Comparison of ENCODE assay signal across 18 cellular contexts in the genomic region with DNA sequence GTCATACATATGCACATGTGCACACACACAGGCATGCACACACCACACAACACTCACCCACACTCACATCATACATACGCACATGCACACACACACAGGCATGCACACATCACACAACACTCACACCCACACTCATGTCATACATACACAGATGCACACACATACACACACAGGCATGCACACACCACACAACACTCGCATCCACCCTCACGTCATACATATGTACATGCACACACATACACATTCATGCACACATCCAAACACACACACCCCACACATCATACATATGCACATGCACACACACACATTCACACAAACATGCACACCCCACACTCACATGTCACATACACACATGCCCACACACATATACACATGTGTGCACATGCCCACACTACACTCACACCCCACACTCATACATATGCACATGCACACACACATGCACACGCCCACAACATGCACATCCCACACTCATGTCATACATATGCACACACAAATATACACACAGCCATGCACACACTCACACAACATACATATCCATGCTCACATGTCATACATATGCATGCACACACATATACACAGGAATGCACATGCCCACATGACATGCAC.
"Had no signal": no experiment of that assay in that cellular context is flagged by ENCODE, and none has a peak within 500 bp of the region (broad histone marks: within the 10 kb centered on the region; RNA-seq: fewer than 3 reads in every experiment).

No MANE protein-coding gene starts in this region.

- H3K9me3 ChIP-seq: body of pancreas, lower lobe of right lung, ovary, tibial artery had no signal

- H3K27ac ChIP-seq: body of pancreas, coronary artery, foreskin keratinocyte, lower lobe of right lung, ovary, SK-N-MC, skin epidermis, tibial artery had no signal

- H3K27me3 ChIP-seq: body of pancreas, foreskin keratinocyte, ovary had no signal

- DNase-seq: activated CD8-positive, alpha-beta memory T cell treated with anti-CD3 and anti-CD28 coated beads, Interleukin-2, amount 10 ng/mL, durations not matched to agents 7 days and 5 days; activated naive CD4-positive, alpha-beta T cell treated with anti-CD3 and anti-CD28 coated beads, Interleukin-2, amount 50 U/mL, for 16 hours; activated T-cell treated with anti-CD3 and anti-CD28 coated beads, Interleukin-2, amount 50 U/mL, for 1 hour; body of pancreas; effector CD4-positive, alpha-beta T cell; foreskin keratinocyte; immature natural killer cell; lower lobe of right lung; midbrain; ovary; stimulated activated CD4-positive, alpha-beta T cell treated with anti-CD3 and anti-CD28 coated beads, Interleukin-15, amount 100 ng/mL, for 24 hours; stimulated activated CD4-positive, alpha-beta T cell treated with anti-CD3 and anti-CD28 coated beads, Interleukin-4, amount 100 ng/mL, for 1 hour; stimulated activated naive CD4-positive, alpha-beta T cell had no signal

- H3K4me3 ChIP-seq: body of pancreas, coronary artery, lower lobe of right lung, ovary, SK-N-MC, skin epidermis, tibial artery had no signal

- H3K36me3 ChIP-seq: lower lobe of right lung, ovary, tibial artery had no signal

- H3K4me1 ChIP-seq: body of pancreas, foreskin keratinocyte, lower lobe of right lung, tibial artery had no signal

- ATAC-seq: activated CD4-positive, CD25-positive, alpha-beta regulatory T cell treated with anti-CD3 and anti-CD28 coated beads, Interleukin-2, amount 50 U/mL, for 24 hours; activated CD8-positive, alpha-beta memory T cell treated with anti-CD3 and anti-CD28 coated beads, Interleukin-2, amount 10 ng/mL, durations not matched to agents 7 days and 5 days; body of pancreas; foreskin keratinocyte; lower lobe of right lung had no signal
